8 cellular contexts compared by ENCODE assay signal in the genomic region with DNA sequence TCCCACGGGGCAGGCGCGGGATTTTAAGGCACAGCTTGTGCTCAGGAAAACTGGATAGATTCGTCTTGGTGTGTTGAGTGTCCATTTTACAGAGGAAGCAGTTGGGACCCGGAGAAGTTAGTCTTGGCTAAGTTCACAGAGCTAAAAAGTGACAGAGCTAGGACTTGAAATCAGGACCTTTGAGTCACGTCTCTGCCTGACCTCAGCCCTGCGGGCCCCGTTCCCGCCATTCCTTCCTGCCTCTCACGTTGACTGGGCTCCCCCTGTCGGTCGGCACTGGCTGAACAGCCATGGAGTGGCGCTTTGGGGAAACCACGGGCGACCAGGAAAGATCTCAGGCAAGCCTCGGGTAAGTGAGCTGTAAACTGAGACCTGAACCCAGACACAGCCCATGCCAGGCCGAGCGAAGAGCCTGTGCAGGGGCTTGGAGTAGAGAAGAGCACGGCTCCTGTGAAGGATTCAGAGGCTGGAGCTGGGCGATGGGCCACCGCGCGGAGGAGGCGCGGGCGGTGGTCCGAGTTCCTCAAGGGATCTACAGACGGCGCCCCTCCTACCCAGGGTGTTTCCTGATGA. TPM values are rescaled to one million over a fixed set of nuclear protein-coding genes. Genes with fewer than 3 reads are reported as not detected.
DNase-seq lines count a peak whose midpoint lies in the region; ATAC-seq and TF ChIP-seq lines count a peak whose summit lies in the region.

No MANE protein-coding gene starts in this region.

- ATAC-seq in HG02678 (IDR thresholded peaks at IDR 0.05; ENCODE audit: unreplicated experiment) (peak; percentile 62), esophagus mucosa (peak; percentile 88)

- peak; percentile 98 for TF ChIP-seq CTCF in GM12864 (IDR thresholded peaks at IDR 0.05; ENCODE audit: low read depth, low read length, missing control alignments)

- peaks cover 0 to 11% of the 10 kb centered on the region in 2 donors for H3K4me1 ChIP-seq in muscle layer of duodenum (ENCODE audit: control insufficient read depth in 1 of 2, insufficient read depth in 2 of 2, low read length in 2 of 2)

- H3K36me3 ChIP-seq in muscle layer of duodenum (ENCODE audit: control insufficient read depth in 1 of 2, insufficient read depth in 2 of 2, low read length in 2 of 2), result no peaks in the 10 kb centered on the region

- H3K27me3 ChIP-seq in muscle layer of duodenum (ENCODE audit: low read depth, low read length), result no peaks in the 10 kb centered on the region

- H3K4me3 ChIP-seq in GM12864 (ENCODE audit: low read depth, low read length), result peak overlapping the region; percentile 48
- peak overlapping the region; percentile 44 to 55 for H3K4me3 ChIP-seq in muscle layer of duodenum (ENCODE audit: low read depth in 1 of 2, low read length in 2 of 2)

- no peak overlapping the region for H3K27ac ChIP-seq in muscle layer of duodenum (ENCODE audit: low read length)

- DNase-seq in GM12864 (ENCODE audit: low read depth) (peak; percentile 60), NCI-H69 (lab: John Stamatoyannopoulos, UW) (peak; percentile 64), NCI-H1694 (lab: John Stamatoyannopoulos, UW) (no peak)
- DNase-seq in activated CD8-positive, alpha-beta memory T cell treated with anti-CD3 and anti-CD28 coated beads, Interleukin-2, amount 50 U/mL, for 48 hours, result peak; percentile 94
- peak; percentile 50 to 61 for DNase-seq in stimulated activated CD8-positive, alpha-beta memory T cell treated with anti-CD3 and anti-CD28 coated beads, Interleukin-7, amount 100 ng/mL, for 1 hour (ENCODE audit: low read depth in 2 of 2)

- H3K9me3 ChIP-seq in muscle layer of duodenum (ENCODE audit: control insufficient read depth in 1 of 2, low read length in 2 of 2), result no peaks in the 10 kb centered on the region

RNA-seq across cellular contexts. Expression of gene WNT11, which starts 54.1 kb away (rescaled TPM):
- total RNA-seq in esophagus mucosa, result 0.08 TPM
